ENCODE assay signal across 14 cellular contexts in genomic region chr22:37302617-37303555, GRCh38. TPM values are rescaled to one million over a fixed set of nuclear protein-coding genes. Genes with fewer than 3 reads are reported as not detected.
DNase-seq lines count a peak whose midpoint lies in the region; ATAC-seq and TF ChIP-seq lines count a peak whose summit lies in the region.
"Had no signal": no experiment of that assay in that cellular context is flagged by ENCODE, and none has a peak within 500 bp of the region (broad histone marks: within the 10 kb centered on the region; RNA-seq: fewer than 3 reads in every experiment).

No MANE protein-coding gene starts in this region.

- intact Hi-C loops in CD14-positive monocyte (cut with micrococcal nuclease), result loop anchor here in 1 of 2 donors (5.0 kb wide), 1 partner anchor 36 kb away; no protein-coding TSS in a partner anchor

- H2AK5ac ChIP-seq in H9 (ENCODE audit: insufficient read length, low read length), result no peak overlapping the region

- H3K36me3 Mint-ChIP-seq in CD14-positive monocyte (peaks cover 88 to 96% of the 10 kb centered on the region in 2 donors), H9 (ENCODE audit: insufficient read depth in 1 of 3, low read depth in 3 of 3) (no peaks in the 10 kb centered on the region), naive B cell (peaks cover 14 to 30% of the 10 kb centered on the region in 2 donors)
- H3K36me3 Mint-ChIP-seq in activated naive CD4-positive, alpha-beta T cell treated with anti-CD3 and anti-CD28 coated beads, Interleukin-2, amount 50 U/mL, for 72 hours, result peaks cover 11 to 54% of the 10 kb centered on the region in 2 donors

- H2BK15ac ChIP-seq in H9 (ENCODE audit: low read depth, low read length), result no peak overlapping the region

- peaks cover 3% of the 10 kb centered on the region; the same call in 1 of the 2 replicates for H3K4me1 ChIP-seq in H9 (ENCODE audit: insufficient read depth, low read length)

- H4K20me1 ChIP-seq in H9 (ENCODE audit: control insufficient read depth, insufficient read depth, insufficient read length), result no peaks in the 10 kb centered on the region

- no peak overlapping the region for H3K4ac ChIP-seq in H9 (ENCODE audit: low read depth, low read length)

- H3K79me1 ChIP-seq in H9 (ENCODE audit: insufficient read depth, low read depth, low read length, poor library complexity, severe bottlenecking), result no peaks in the 10 kb centered on the region

- H2BK120ac ChIP-seq in H9 (ENCODE audit: low read depth, low read length, poor library complexity, severe bottlenecking), result no peak overlapping the region

- no peak overlapping the region for H3K18ac ChIP-seq in H9 (ENCODE audit: insufficient read length, low read depth, low read length)

- H3K9ac ChIP-seq in H9 (ENCODE audit: extremely low read depth, insufficient read length, low read length), result no peak overlapping the region

- H3K4me1 Mint-ChIP-seq in CD14-positive monocyte (peaks cover 97% of the 10 kb centered on the region), H9 (peaks cover 45 to 66% of the 10 kb centered on the region in 2 experiments), naive B cell (peaks cover 64 to 70% (median 67%) of the 10 kb centered on the region in 3 donors)

- peaks cover 0 to 4% (median 2%) of the 10 kb centered on the region in 3 donors for H3K27me3 Mint-ChIP-seq in CD14-positive monocyte (ENCODE audit: low read depth in 3 of 3)
- H3K27me3 Mint-ChIP-seq in H9 (ENCODE audit: low read depth), result peaks cover 30% of the 10 kb centered on the region
- H3K27me3 Mint-ChIP-seq in naive B cell, result no peaks in the 10 kb centered on the region

- H4K5ac ChIP-seq in H9 (ENCODE audit: insufficient read length, low read depth, low read length), result no peak overlapping the region

- no peak overlapping the region for H3K23ac ChIP-seq in H9 (ENCODE audit: insufficient read length, low read depth, low read length)

- no peak overlapping the region for H4K8ac ChIP-seq in H9 (replicated peaks; ENCODE audit: insufficient read length, low read depth, low read length)

- H2AFZ ChIP-seq in H9 (ENCODE audit: low read length), result no peak overlapping the region

- H2BK5ac ChIP-seq in H9 (ENCODE audit: insufficient read length, low read length), result no peak overlapping the region

- no peak for TF ChIP-seq CTCF in CD14-positive monocyte (IDR thresholded peaks at IDR 0.05)
- TF ChIP-seq CTCF in H9 (conservative IDR thresholded peaks at IDR 0.05), result no peak

- no peaks in the 10 kb centered on the region for H3K9me3 ChIP-seq in H9 (ENCODE audit: control insufficient read depth, low read depth, low read length)
- H3K9me3 ChIP-seq: Caco-2, sigmoid colon had no signal

- H3T11ph ChIP-seq in H9 (ENCODE audit: low read length), result no peak overlapping the region

- no peaks in the 10 kb centered on the region for H3K27me3 ChIP-seq in H9 (ENCODE audit: insufficient read depth, low read length)

- H4K91ac ChIP-seq in H9 (ENCODE audit: insufficient read length, low read depth, low read length), result no peak overlapping the region

- H3K27ac Mint-ChIP-seq in CD14-positive monocyte (peak overlapping the region; percentile 87 to 99 (median 97)), H9 (peak overlapping the region; percentile 12 to 49 (median 17); a peak in 2 of 7 replicates), naive B cell (peak overlapping the region in 5 of 6 donors; percentile 61 to 96 (median 74))
- H3K27ac Mint-ChIP-seq in activated naive CD4-positive, alpha-beta T cell treated with anti-CD3 and anti-CD28 coated beads, Interleukin-2, amount 50 U/mL, for 72 hours, result peak overlapping the region; percentile 44 to 77

- no peak overlapping the region for H2BK12ac ChIP-seq in H9 (ENCODE audit: insufficient read length, low read depth, low read length)

- WGBS in H9 (ENCODE audit: extremely low coverage, insufficient read length, low lambda C conversion rate), result no CpG with 5 or more reads among the region's 31 CpGs

- H3K14ac ChIP-seq in H9 (ENCODE audit: insufficient read depth, low read length), result peak overlapping the region; percentile 4; the same call in 1 of the 2 replicates

- no peak for DNase-seq in CD14-positive monocyte (ENCODE audit: low spot score)
- DNase-seq in H9, result no peak
- no peak for DNase-seq in activated naive CD4-positive, alpha-beta T cell treated with anti-CD3 and anti-CD28 coated beads, Interleukin-2, amount 50 U/mL, for 72 hours (ENCODE audit: low spot score in 2 of 2)
- no peak for DNase-seq in naive B cell
- DNase-seq in NCI-H2081 treated with DMSO at 0.1 percent for 48 hours (lab: John Stamatoyannopoulos, UW), result no peak
- DNase-seq in anterior cingulate cortex (lab: John Stamatoyannopoulos, UW), result no peak
- no peak for DNase-seq in HPDE6-E6E7 (ENCODE audit: extremely low spot score)
- DNase-seq: Caco-2, cortex of kidney, left ventricle myocardium superior, NCI-H1105, NCI-H510A, sigmoid colon had no signal

- H3K79me2 ChIP-seq in H9 (ENCODE audit: insufficient read depth, low read length), result no peaks in the 10 kb centered on the region

- no peak overlapping the region for H3K56ac ChIP-seq in H9 (ENCODE audit: insufficient read length, low read depth, low read length)

- no peak overlapping the region for H3K27ac ChIP-seq in H9 (ENCODE audit: insufficient read length, low read depth, low read length)
- H3K27ac ChIP-seq: sigmoid colon had no signal

- H3K4me2 ChIP-seq in H9 (ENCODE audit: insufficient read depth, insufficient read length, low read length), result no peak overlapping the region

- ATAC-seq in activated naive CD4-positive, alpha-beta T cell treated with anti-CD3 and anti-CD28 coated beads, Interleukin-2, amount 50 U/mL, for 72 hours, result no peak
- ATAC-seq in naive B cell (ENCODE audit: low read depth in 2 of 2) (no peak), GM19455 (IDR thresholded peaks at IDR 0.05; ENCODE audit: unreplicated experiment) (no peak)
- ATAC-seq: left ventricle myocardium superior had no signal

- H3K23me2 ChIP-seq in H9 (ENCODE audit: insufficient read length, low read depth, low read length, poor library complexity, severe bottlenecking), result no peaks in the 10 kb centered on the region

- peaks cover 0 to 4% (median 0%) of the 10 kb centered on the region in 7 donors for H3K9me3 Mint-ChIP-seq in CD14-positive monocyte
- peaks cover 0 to 4% of the 10 kb centered on the region in 2 experiments; a peak in 1 of 5 replicates for H3K9me3 Mint-ChIP-seq in H9
- no peaks in the 10 kb centered on the region for H3K9me3 Mint-ChIP-seq in activated naive CD4-positive, alpha-beta T cell treated with anti-CD3 and anti-CD28 coated beads, Interleukin-2, amount 50 U/mL, for 72 hours
- no peaks in the 10 kb centered on the region for H3K9me3 Mint-ChIP-seq in naive B cell

- H2BK20ac ChIP-seq in H9 (ENCODE audit: low read depth, low read length, poor library complexity, severe bottlenecking), result no peak overlapping the region

- H3K4me3 Mint-ChIP-seq in CD14-positive monocyte (no peak overlapping the region), H9 (peak overlapping the region in 1 of 2 experiments; percentile 33; a peak in 3 of 5 replicates), naive B cell (no peak overlapping the region)

RNA-seq across cellular contexts. Expression of gene CYTH4, which starts 20.6 kb away (rescaled TPM):
- polyA plus RNA-seq in CD14-positive monocyte, result 10 to 100 TPM; 51.0 to 70.0 TPM
- not detected in 2 replicates for total RNA-seq in H9 (2021)
- 10 to 100 TPM; 60.7 to 69.7 TPM for total RNA-seq in activated naive CD4-positive, alpha-beta T cell treated with anti-CD3 and anti-CD28 coated beads, Interleukin-2, amount 50 U/mL, for 72 hours
- polyA plus RNA-seq in naive B cell (ENCODE audit: low read depth in 6 of 6), result 10 to 100 TPM; 29.3 to 74.9 (median 46.1) TPM
- total RNA-seq: Caco-2 had no signal

RNA-seq across cellular contexts. Expression of gene RAC2, which starts 58.8 kb away (rescaled TPM):
- polyA plus RNA-seq in CD14-positive monocyte (100 to 1,000 TPM; 360 to 529 TPM), naive B cell (ENCODE audit: low read depth in 6 of 6) (100 to 1,000 TPM; 671 to 842 (median 780) TPM)
- 2.5 and 2.8 TPM in 2 replicates for total RNA-seq in H9 (2021)
- 100 to 1,000 TPM; 655 to 769 TPM for total RNA-seq in activated naive CD4-positive, alpha-beta T cell treated with anti-CD3 and anti-CD28 coated beads, Interleukin-2, amount 50 U/mL, for 72 hours

Comparison
In these comparisons a context has a peak if more than half of its experiments do, and no peak if none do; other contexts are left out.
1. H3K27ac Mint-ChIP-seq: peak in every context shown above with its lines; median percentile 97 in CD14-positive monocyte; 74 in naive B cell; 60 in activated naive CD4-positive, alpha-beta T cell treated with anti-CD3 and anti-CD28 coated beads, Interleukin-2, amount 50 U/mL, for 72 hours; 17 in H9.
2. RNA of gene CYTH4, which starts 20.6 kb away (total RNA-seq): 60.7 to 69.7 TPM in activated naive CD4-positive, alpha-beta T cell treated with anti-CD3 and anti-CD28 coated beads, Interleukin-2, amount 50 U/mL, for 72 hours; not detected in H9; every median in the first group is over 10 times any median in the second.
3. RNA of gene RAC2, which starts 58.8 kb away (total RNA-seq): 655 to 769 TPM in activated naive CD4-positive, alpha-beta T cell treated with anti-CD3 and anti-CD28 coated beads, Interleukin-2, amount 50 U/mL, for 72 hours; 2.5 to 2.8 TPM in H9; every median in the first group is over 100 times any median in the second.